1 cellular context compared by ENCODE assay signal in the genomic region with DNA sequence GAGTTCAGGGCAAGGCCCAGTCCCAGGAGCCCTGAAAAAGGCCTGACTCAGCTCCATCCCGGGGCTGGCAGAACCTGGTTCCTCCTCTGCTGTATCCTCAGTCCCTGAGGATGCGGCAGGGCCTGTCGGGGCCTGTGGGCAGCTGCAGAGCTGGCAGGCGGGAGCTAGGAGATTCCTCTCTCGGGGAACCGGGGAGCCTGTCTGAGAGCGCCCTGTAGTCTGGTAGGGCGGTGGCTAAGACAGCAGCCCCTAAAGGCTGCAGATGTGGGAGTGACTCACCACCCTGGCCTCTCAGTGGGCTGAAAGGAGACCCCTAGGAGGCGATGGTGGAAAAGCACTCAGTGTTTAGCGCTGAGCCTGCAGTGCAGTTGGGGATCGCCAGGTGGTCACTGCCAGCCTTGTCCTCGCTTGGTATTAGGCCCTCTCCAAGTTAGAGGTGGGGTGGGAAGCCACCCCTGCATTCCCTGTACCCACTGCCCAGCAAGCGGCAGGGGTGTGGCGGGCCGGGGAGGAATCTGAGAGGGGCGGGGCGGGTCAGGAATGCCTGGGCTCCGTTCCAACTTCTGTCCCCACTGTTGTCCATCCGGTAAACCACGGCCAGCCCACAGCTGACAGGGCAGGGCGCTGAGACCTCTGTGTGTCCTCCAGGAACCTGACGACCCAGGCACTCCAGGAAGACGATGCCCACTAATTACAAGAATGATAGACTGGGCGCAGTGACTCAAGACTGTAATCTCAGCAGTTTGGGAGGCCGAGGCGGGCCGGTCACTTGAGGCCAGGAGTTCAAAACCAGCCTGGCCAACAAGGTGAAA.
TF ChIP-seq lines count a peak whose summit lies in the region.

No MANE protein-coding gene starts in this region.

TF ChIP-seq in HepG2, 621 proteins besides CTCF, POLR2A, EP300 and RAD21 (continued from another document and continues in another):
- no peak for TF ChIP-seq FOXP1 (IDR thresholded peaks at IDR 0.05)
- 0 out of 2 replicates have a peak, but pooled peaks have one; percentile 33 for TF ChIP-seq FOXP1 (CRISPR knock-in tag; IDR thresholded peaks at IDR 0.05)
- TF ChIP-seq, protein P1, sequence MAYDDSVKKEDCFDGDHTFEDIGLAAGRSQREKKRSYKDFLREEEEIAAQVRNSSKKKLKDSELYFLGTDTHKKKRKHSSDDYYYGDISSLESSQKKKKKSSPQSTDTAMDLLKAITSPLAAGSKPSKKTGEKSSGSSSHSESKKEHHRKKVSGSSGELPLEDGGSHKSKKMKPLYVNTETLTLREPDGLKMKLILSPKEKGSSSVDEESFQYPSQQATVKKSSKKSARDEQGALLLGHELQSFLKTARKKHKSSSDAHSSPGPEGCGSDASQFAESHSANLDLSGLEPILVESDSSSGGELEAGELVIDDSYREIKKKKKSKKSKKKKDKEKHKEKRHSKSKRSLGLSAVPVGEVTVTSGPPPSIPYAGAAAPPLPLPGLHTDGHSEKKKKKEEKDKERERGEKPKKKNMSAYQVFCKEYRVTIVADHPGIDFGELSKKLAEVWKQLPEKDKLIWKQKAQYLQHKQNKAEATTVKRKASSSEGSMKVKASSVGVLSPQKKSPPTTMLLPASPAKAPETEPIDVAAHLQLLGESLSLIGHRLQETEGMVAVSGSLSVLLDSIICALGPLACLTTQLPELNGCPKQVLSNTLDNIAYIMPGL (CRISPR knock-in tag; IDR thresholded peaks at IDR 0.05; ENCODE audit: borderline replicate concordance in 1 of 2, low read depth in 1 of 2): peak; percentile 19 to 39; a peak in 3 of 4 replicates
- TF ChIP-seq ZBTB7B (CRISPR knock-in tag; IDR thresholded peaks at IDR 0.05): no peak
- TF ChIP-seq RARA (CRISPR knock-in tag; IDR thresholded peaks at IDR 0.05): peak; percentile 73
- TF ChIP-seq HOXA3 (CRISPR knock-in tag; IDR thresholded peaks at IDR 0.05): peak; percentile 38; the same call in 1 of the 2 replicates
- TF ChIP-seq ZNF234 (CRISPR knock-in tag; conservative IDR thresholded peaks at IDR 0.05): no peak
- no peak for TF ChIP-seq ZSCAN22 (CRISPR knock-in tag; IDR thresholded peaks at IDR 0.05)
- peak; percentile 67; the same call in 1 of the 2 replicates for TF ChIP-seq ZNF17 (CRISPR knock-in tag; IDR thresholded peaks at IDR 0.05)
- TF ChIP-seq MYNN (CRISPR knock-in tag; IDR thresholded peaks at IDR 0.05; ENCODE audit: low read depth): no peak
- TF ChIP-seq SALL2 (CRISPR knock-in tag; IDR thresholded peaks at IDR 0.05): no peak
- 0 out of 2 replicates have a peak, but pooled peaks have one; percentile 70 for TF ChIP-seq HNRNPL (IDR thresholded peaks at IDR 0.05; ENCODE audit: low read depth, low read length)
- TF ChIP-seq CBFB (CRISPR knock-in tag; IDR thresholded peaks at IDR 0.05): 0 out of 2 replicates have a peak, but pooled peaks have one; percentile 18
- TF ChIP-seq, protein P2, sequence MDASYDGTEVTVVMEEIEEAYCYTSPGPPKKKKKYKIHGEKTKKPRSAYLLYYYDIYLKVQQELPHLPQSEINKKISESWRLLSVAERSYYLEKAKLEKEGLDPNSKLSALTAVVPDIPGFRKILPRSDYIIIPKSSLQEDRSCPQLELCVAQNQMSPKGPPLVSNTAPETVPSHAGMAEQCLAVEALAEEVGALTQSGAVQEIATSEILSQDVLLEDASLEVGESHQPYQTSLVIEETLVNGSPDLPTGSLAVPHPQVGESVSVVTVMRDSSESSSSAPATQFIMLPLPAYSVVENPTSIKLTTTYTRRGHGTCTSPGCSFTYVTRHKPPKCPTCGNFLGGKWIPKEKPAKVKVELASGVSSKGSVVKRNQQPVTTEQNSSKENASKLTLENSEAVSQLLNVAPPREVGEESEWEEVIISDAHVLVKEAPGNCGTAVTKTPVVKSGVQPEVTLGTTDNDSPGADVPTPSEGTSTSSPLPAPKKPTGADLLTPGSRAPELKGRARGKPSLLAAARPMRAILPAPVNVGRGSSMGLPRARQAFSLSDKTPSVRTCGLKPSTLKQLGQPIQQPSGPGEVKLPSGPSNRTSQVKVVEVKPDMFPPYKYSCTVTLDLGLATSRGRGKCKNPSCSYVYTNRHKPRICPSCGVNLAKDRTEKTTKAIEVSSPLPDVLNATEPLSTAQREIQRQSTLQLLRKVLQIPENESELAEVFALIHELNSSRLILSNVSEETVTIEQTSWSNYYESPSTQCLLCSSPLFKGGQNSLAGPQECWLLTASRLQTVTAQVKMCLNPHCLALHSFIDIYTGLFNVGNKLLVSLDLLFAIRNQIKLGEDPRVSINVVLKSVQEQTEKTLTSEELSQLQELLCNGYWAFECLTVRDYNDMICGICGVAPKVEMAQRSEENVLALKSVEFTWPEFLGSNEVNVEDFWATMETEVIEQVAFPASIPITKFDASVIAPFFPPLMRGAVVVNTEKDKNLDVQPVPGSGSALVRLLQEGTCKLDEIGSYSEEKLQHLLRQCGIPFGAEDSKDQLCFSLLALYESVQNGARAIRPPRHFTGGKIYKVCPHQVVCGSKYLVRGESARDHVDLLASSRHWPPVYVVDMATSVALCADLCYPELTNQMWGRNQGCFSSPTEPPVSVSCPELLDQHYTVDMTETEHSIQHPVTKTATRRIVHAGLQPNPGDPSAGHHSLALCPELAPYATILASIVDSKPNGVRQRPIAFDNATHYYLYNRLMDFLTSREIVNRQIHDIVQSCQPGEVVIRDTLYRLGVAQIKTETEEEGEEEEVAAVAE (CRISPR knock-in tag; IDR thresholded peaks at IDR 0.05; ENCODE audit: borderline replicate concordance): peak; percentile 12; the same call in 1 of the 2 replicates
- TF ChIP-seq ZNF543 (CRISPR knock-in tag; IDR thresholded peaks at IDR 0.05): peak; percentile 69; the same call in 1 of the 2 replicates
- TF ChIP-seq SATB2 (CRISPR knock-in tag; IDR thresholded peaks at IDR 0.05): no peak
- no peak for TF ChIP-seq GTF2F1 (IDR thresholded peaks at IDR 0.05; ENCODE audit: low read length)
- 0 out of 2 replicates have a peak, but pooled peaks have one; percentile 22 for TF ChIP-seq PITX1 (CRISPR knock-in tag; IDR thresholded peaks at IDR 0.05)
- TF ChIP-seq, protein P3, sequence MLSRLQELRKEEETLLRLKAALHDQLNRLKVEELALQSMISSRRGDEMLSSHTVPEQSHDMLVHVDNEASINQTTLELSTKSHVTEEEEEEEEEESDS (CRISPR knock-in tag; IDR thresholded peaks at IDR 0.05; ENCODE audit: borderline replicate concordance): no peak
- peak; percentile 57; the same call in 1 of the 2 replicates for TF ChIP-seq SALL1 (CRISPR knock-in tag; IDR thresholded peaks at IDR 0.05)
- TF ChIP-seq EED (CRISPR knock-in tag; IDR thresholded peaks at IDR 0.05): 0 out of 2 replicates have a peak, but pooled peaks have one; percentile 54
- TF ChIP-seq SIX1 (CRISPR knock-in tag; IDR thresholded peaks at IDR 0.05; ENCODE audit: borderline replicate concordance): 0 out of 2 replicates have a peak, but pooled peaks have one; percentile 13
- TF ChIP-seq, protein P4, sequence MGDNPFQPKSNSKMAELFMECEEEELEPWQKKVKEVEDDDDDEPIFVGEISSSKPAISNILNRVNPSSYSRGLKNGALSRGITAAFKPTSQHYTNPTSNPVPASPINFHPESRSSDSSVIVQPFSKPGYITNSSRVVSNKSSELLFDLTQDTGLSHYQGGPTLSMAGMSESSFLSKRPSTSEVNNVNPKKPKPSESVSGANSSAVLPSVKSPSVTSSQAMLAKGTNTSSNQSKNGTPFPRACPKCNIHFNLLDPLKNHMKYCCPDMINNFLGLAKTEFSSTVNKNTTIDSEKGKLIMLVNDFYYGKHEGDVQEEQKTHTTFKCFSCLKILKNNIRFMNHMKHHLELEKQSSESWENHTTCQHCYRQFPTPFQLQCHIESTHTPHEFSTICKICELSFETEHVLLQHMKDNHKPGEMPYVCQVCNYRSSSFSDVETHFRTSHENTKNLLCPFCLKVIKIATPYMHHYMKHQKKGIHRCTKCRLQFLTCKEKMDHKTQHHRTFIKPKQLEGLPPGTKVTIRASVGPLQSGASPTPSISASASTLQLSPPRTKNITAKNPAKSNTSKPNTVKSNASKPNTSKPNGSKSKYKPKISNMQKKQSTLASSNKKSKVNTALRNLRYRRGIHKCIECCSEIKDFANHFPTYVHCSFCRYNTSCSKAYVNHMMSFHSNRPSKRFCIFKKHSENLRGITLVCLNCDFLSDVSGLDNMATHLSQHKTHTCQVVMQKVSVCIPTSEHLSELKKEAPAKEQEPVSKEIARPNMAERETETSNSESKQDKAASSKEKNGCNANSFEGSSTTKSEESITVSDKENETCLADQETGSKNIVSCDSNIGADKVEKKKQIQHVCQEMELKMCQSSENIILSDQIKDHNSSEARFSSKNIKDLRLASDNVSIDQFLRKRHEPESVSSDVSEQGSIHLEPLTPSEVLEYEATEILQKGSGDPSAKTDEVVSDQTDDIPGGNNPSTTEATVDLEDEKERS (CRISPR knock-in tag; IDR thresholded peaks at IDR 0.05): 0 out of 2 replicates have a peak, but pooled peaks have one; percentile 53
- 0 out of 2 replicates have a peak, but pooled peaks have one; percentile 74 for TF ChIP-seq ZNF10 (CRISPR knock-in tag; IDR thresholded peaks at IDR 0.05; ENCODE audit: borderline replicate concordance, low read depth)
- TF ChIP-seq NAIF1 (CRISPR knock-in tag; IDR thresholded peaks at IDR 0.05; ENCODE audit: borderline replicate concordance): 0 out of 2 replicates have a peak, but pooled peaks have one; percentile 29
- TF ChIP-seq, protein P5, sequence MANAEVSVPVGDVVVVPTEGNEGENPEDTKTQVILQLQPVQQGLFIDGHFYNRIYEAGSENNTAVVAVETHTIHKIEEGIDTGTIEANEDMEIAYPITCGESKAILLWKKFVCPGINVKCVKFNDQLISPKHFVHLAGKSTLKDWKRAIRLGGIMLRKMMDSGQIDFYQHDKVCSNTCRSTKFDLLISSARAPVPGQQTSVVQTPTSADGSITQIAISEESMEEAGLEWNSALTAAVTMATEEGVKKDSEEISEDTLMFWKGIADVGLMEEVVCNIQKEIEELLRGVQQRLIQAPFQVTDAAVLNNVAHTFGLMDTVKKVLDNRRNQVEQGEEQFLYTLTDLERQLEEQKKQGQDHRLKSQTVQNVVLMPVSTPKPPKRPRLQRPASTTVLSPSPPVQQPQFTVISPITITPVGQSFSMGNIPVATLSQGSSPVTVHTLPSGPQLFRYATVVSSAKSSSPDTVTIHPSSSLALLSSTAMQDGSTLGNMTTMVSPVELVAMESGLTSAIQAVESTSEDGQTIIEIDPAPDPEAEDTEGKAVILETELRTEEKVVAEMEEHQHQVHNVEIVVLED (CRISPR knock-in tag; IDR thresholded peaks at IDR 0.05; ENCODE audit: borderline replicate concordance): peak; percentile 25; the same call in 1 of the 2 replicates
- TF ChIP-seq, protein P6, sequence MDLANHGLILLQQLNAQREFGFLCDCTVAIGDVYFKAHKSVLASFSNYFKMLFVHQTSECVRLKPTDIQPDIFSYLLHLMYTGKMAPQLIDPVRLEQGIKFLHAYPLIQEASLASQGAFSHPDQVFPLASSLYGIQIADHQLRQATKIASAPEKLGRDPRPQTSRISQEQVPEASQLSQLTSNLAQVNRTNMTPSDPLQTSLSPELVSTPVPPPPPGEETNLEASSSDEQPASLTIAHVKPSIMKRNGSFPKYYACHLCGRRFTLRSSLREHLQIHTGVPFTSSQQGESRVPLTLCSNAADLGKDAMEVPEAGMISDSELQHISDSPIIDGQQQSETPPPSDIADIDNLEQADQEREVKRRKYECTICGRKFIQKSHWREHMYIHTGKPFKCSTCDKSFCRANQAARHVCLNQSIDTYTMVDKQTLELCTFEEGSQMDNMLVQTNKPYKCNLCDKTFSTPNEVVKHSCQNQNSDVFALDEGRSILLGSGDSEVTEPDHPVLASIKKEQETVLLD (CRISPR knock-in tag; IDR thresholded peaks at IDR 0.05; ENCODE audit: low read depth): no peak
- 0 out of 2 replicates have a peak, but pooled peaks have one; percentile 36 for TF ChIP-seq MIER2 (CRISPR knock-in tag; IDR thresholded peaks at IDR 0.05)
- peak; percentile 51 for TF ChIP-seq ZSCAN21 (CRISPR knock-in tag; IDR thresholded peaks at IDR 0.05; ENCODE audit: borderline replicate concordance)
- TF ChIP-seq SIX4 (CRISPR knock-in tag; IDR thresholded peaks at IDR 0.05): peak; percentile 21; the same call in 1 of the 2 replicates
- TF ChIP-seq, protein P7, sequence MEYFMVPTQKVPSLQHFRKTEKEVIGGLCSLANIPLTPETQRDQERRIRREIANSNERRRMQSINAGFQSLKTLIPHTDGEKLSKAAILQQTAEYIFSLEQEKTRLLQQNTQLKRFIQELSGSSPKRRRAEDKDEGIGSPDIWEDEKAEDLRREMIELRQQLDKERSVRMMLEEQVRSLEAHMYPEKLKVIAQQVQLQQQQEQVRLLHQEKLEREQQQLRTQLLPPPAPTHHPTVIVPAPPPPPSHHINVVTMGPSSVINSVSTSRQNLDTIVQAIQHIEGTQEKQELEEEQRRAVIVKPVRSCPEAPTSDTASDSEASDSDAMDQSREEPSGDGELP (IDR thresholded peaks at IDR 0.05; ENCODE audit: borderline replicate concordance, low read depth): peak; percentile 95
- TF ChIP-seq, protein P8, sequence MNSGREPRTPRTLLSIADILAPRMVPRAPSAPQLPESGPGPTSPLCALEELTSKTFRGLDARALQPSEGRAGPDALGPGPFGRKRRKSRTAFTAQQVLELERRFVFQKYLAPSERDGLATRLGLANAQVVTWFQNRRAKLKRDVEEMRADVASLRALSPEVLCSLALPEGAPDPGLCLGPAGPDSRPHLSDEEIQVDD (CRISPR knock-in tag; IDR thresholded peaks at IDR 0.05; ENCODE audit: borderline replicate concordance): 0 out of 2 replicates have a peak, but pooled peaks have one; percentile 50
- TF ChIP-seq SP1 (IDR thresholded peaks at IDR 0.05): no peak
- TF ChIP-seq SP1 (CRISPR knock-in tag; IDR thresholded peaks at IDR 0.05): 0 out of 2 replicates have a peak, but pooled peaks have one; percentile 14
- TF ChIP-seq POGZ (CRISPR knock-in tag; IDR thresholded peaks at IDR 0.05): peak; percentile 26; the same call in 1 of the 2 replicates
- no peak for TF ChIP-seq HMG20B (CRISPR knock-in tag; conservative IDR thresholded peaks at IDR 0.05)
- TF ChIP-seq ZNF556 (CRISPR knock-in tag; IDR thresholded peaks at IDR 0.05; ENCODE audit: borderline replicate concordance): 0 out of 2 replicates have a peak, but pooled peaks have one; percentile 14
- TF ChIP-seq SPEN (CRISPR knock-in tag; IDR thresholded peaks at IDR 0.05; ENCODE audit: low read depth): peak; percentile 28; the same call in 1 of the 2 replicates
- 0 out of 2 replicates have a peak, but pooled peaks have one; percentile 33 for TF ChIP-seq ZKSCAN8 (CRISPR knock-in tag; IDR thresholded peaks at IDR 0.05; ENCODE audit: borderline replicate concordance)
- no peak for TF ChIP-seq RBAK (CRISPR knock-in tag; IDR thresholded peaks at IDR 0.05)
- TF ChIP-seq, protein P9, sequence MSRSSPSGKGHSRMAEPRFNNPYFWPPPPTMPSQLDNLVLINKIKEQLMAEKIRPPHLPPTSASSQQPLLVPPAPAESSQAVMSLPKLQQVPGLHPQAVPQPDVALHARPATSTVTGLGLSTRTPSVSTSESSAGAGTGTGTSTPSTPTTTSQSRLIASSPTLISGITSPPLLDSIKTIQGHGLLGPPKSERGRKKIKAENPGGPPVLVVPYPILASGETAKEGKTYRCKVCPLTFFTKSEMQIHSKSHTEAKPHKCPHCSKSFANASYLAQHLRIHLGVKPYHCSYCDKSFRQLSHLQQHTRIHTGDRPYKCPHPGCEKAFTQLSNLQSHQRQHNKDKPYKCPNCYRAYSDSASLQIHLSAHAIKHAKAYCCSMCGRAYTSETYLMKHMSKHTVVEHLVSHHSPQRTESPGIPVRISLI (CRISPR knock-in tag; IDR thresholded peaks at IDR 0.05; ENCODE audit: borderline replicate concordance): peak; percentile 50; the same call in 1 of the 2 replicates
- TF ChIP-seq ZNF367 (CRISPR knock-in tag; IDR thresholded peaks at IDR 0.05; ENCODE audit: borderline replicate concordance): no peak
- TF ChIP-seq, protein P10, sequence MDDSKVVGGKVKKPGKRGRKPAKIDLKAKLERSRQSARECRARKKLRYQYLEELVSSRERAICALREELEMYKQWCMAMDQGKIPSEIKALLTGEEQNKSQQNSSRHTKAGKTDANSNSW (CRISPR knock-in tag; IDR thresholded peaks at IDR 0.05; ENCODE audit: borderline replicate concordance): 0 out of 2 replicates have a peak, but pooled peaks have one; percentile 38
- TF ChIP-seq ZNF644 (CRISPR knock-in tag; IDR thresholded peaks at IDR 0.05; ENCODE audit: low read depth): 0 out of 2 replicates have a peak, but pooled peaks have one; percentile 46
- TF ChIP-seq ARNT (IDR thresholded peaks at IDR 0.05): no peak
